In the genomic region with DNA sequence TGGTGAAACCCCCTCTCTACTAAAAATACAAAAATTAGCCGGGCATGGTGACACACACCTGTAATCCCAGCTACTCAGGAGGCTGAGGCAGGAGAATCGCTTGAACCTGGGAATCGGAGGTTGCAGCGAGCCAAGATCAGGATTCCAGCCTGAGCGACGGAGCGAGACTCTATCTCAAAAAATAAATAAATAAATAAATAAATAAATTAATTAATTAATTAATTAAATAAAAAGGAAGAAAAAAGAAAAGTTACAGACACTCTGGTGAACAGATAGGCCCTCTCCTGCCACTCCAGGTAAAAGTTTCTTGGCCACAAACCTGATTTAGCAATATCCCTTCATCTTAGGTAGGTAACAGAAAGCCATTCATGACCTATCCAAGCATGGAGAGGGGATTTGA, we compare ENCODE assay signal across 7 cellular contexts. TPM values are rescaled to one million over a fixed set of nuclear protein-coding genes. Genes with fewer than 3 reads are reported as not detected.
"Had no signal": no experiment of that assay in that cellular context is flagged by ENCODE, and none has a peak within 500 bp of the region (broad histone marks: within the 10 kb centered on the region; RNA-seq: fewer than 3 reads in every experiment).

No MANE protein-coding gene starts in this region.

RNA-seq across cellular contexts. Expression of gene ZNF705A, which starts 26.1 kb away (rescaled TPM):
- total RNA-seq: GM23248, GM23338, H1, H4, H7, H9, HFFc6 had no signal
- polyA plus RNA-seq: GM23248, GM23338, H1 had no signal

RNA-seq across cellular contexts. Expression of gene FAM90A1, which starts 44.5 kb away (rescaled TPM):
- total RNA-seq: GM23248, H1, H4 had no signal
- polyA plus RNA-seq: GM23338 had no signal

RNA-seq across cellular contexts. Expression of gene CLEC4A, which starts 59.5 kb away (rescaled TPM):
- total RNA-seq: GM23248, GM23338, H4, H7 had no signal
